ENCODE assay signal across 25 cellular contexts in the genomic region with DNA sequence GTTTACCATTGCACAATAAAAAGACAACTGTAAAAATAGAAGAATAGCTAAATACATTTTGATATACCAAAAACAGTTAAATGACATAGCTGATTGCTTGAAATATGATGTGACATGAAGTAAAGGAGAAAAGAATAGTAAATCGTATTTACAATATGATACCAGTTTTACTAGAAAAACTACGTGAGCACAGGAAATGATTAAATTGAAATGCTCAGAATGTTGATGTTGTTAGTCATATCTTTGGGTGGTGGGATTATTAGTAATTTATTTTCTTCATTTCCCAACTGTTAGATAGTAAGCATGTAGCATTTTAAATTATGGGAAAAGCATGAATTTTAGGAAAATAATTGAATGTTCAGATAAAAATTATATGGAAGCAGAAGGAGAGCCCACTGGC.
DNase-seq lines count a peak whose midpoint lies in the region; ATAC-seq and TF ChIP-seq lines count a peak whose summit lies in the region.
"Had no signal": no experiment of that assay in that cellular context is flagged by ENCODE, and none has a peak within 500 bp of the region (broad histone marks: within the 10 kb centered on the region; RNA-seq: fewer than 3 reads in every experiment).

No MANE protein-coding gene starts in this region.

- TF ChIP-seq CTCF in fibroblast of villous mesenchyme (IDR thresholded peaks at IDR 0.05; ENCODE audit: insufficient read depth, low read depth, low read length) (no peak), type B pancreatic cell (conservative IDR thresholded peaks at IDR 0.05) (no peak), uterus (IDR thresholded peaks at IDR 0.05) (no peak)

- no peak for ATAC-seq in activated CD8-positive, alpha-beta memory T cell treated with anti-CD3 and anti-CD28 coated beads, Interleukin-2, amount 10 ng/mL, durations not matched to agents 7 days and 5 days
- ATAC-seq: heart left ventricle, psoas muscle had no signal

- intact Hi-C loops in uterus (cut with DNase I; ENCODE audit: low total_unique reads): no loop called here

- peak overlapping the region; percentile 59 for H3K27ac Mint-ChIP-seq in activated CD8-positive, alpha-beta memory T cell treated with anti-CD3 and anti-CD28 coated beads, Interleukin-2, amount 10 ng/mL, durations not matched to agents 7 days and 5 days
- peak overlapping the region; percentile 42 for H3K27ac Mint-ChIP-seq in type B pancreatic cell
- H3K27ac Mint-ChIP-seq: activated CD4-positive, alpha-beta T cell treated with anti-CD3 and anti-CD28 coated beads, Interleukin-2, amount 10 ng/mL, durations not matched to agents 7 days and 5 days; activated naive CD4-positive, alpha-beta T cell treated with anti-CD3 and anti-CD28 coated beads, Interleukin-2, amount 50 U/mL, for 24 hours; B cell; dendritic cell treated with granulocyte-macrophage colony-stimulating factor and Interleukin-4, amounts not matched to agents 40 ng/mL and 50 ng/mL, for 4 days had no signal

- H3K4me3 ChIP-seq in SJSA1: no peak overlapping the region
- no peak overlapping the region for H3K4me3 ChIP-seq in fibroblast of villous mesenchyme (ENCODE audit: low read depth, low read length)
- H3K4me3 ChIP-seq in uterus: no peak overlapping the region
- H3K4me3 ChIP-seq: heart left ventricle, Peyer's patch, psoas muscle, upper lobe of left lung had no signal

- peaks cover 39% of the 10 kb centered on the region for H3K4me1 ChIP-seq in SJSA1 (replicated peaks)
- H3K4me1 ChIP-seq in uterus: no peaks in the 10 kb centered on the region
- H3K4me1 ChIP-seq: psoas muscle, upper lobe of left lung had no signal

- H3K27me3 ChIP-seq in SJSA1 (replicated peaks) (no peaks in the 10 kb centered on the region), uterus (no peaks in the 10 kb centered on the region)
- H3K27me3 ChIP-seq: heart left ventricle, Peyer's patch, upper lobe of left lung had no signal

- no peak overlapping the region for H3K4me3 Mint-ChIP-seq in activated CD8-positive, alpha-beta memory T cell treated with anti-CD3 and anti-CD28 coated beads, Interleukin-2, amount 10 ng/mL, durations not matched to agents 7 days and 5 days
- H3K4me3 Mint-ChIP-seq in type B pancreatic cell: peak overlapping the region; percentile 38
- H3K4me3 Mint-ChIP-seq: activated CD4-positive, alpha-beta T cell treated with anti-CD3 and anti-CD28 coated beads, Interleukin-2, amount 10 ng/mL, durations not matched to agents 7 days and 5 days; activated naive CD4-positive, alpha-beta T cell treated with anti-CD3 and anti-CD28 coated beads, Interleukin-2, amount 50 U/mL, for 24 hours; B cell; dendritic cell treated with granulocyte-macrophage colony-stimulating factor and Interleukin-4, amounts not matched to agents 40 ng/mL and 50 ng/mL, for 4 days; naive B cell had no signal

- H3K9me3 ChIP-seq in SJSA1 (replicated peaks): no peaks in the 10 kb centered on the region
- H3K9me3 ChIP-seq in uterus: no peaks in the 10 kb centered on the region
- H3K9me3 ChIP-seq: heart left ventricle, Peyer's patch, psoas muscle, upper lobe of left lung had no signal

- CTCF ChIA-PET in activated CD8-positive, alpha-beta memory T cell treated with anti-CD3 and anti-CD28 coated beads, Interleukin-2, amount 10 ng/mL, durations not matched to agents 7 days and 5 days (lab: Charles Lee): interaction anchor here (1.7 to 1.9 kb wide), 2 partner anchors 9 to 23 kb away, joined by 4 to 9 read pairs; no protein-coding TSS in a partner anchor

- no peak for DNase-seq in activated CD8-positive, alpha-beta memory T cell treated with anti-CD3 and anti-CD28 coated beads, Interleukin-2, amount 10 ng/mL, durations not matched to agents 7 days and 5 days
- no peak for DNase-seq in activated CD8-positive, alpha-beta memory T cell treated with anti-CD3 and anti-CD28 coated beads, Interleukin-2, amount 50 U/mL, for 4 hours
- no peak for DNase-seq in SJSA1 (ENCODE audit: low read depth in 1 of 2, low spot score in 2 of 2)
- DNase-seq in fibroblast of villous mesenchyme (ENCODE audit: low read depth): peak; percentile 28
- no peak for DNase-seq in type B pancreatic cell (ENCODE audit: extremely low spot score, unreplicated experiment)
- DNase-seq in uterus: no peak
- DNase-seq in stimulated activated naive CD4-positive, alpha-beta T cell treated with Interleukin-2 at 50 U/mL for 16 hours (lab: John Stamatoyannopoulos, UW): no peak
- no peak for DNase-seq in DMS153 (lab: John Stamatoyannopoulos, UW)
- DNase-seq: 8988T; activated CD4-positive, alpha-beta T cell treated with anti-CD3 and anti-CD28 coated beads, Interleukin-2, amount 10 ng/mL, durations not matched to agents 7 days and 5 days; DMS53; H7; heart left ventricle; KBM-7; mesendoderm; naive B cell; NCI-H1436; NCI-H524 treated with DMSO at 0.1 percent for 48 hours; Peyer's patch; psoas muscle; upper lobe of left lung; WERI-Rb-1 had no signal

- H3K27ac ChIP-seq in SJSA1: peak overlapping the region; percentile 33
- H3K27ac ChIP-seq in uterus: no peak overlapping the region
- H3K27ac ChIP-seq: heart left ventricle, Peyer's patch, psoas muscle, upper lobe of left lung, WERI-Rb-1 had no signal

- H3K27me3 Mint-ChIP-seq in activated CD8-positive, alpha-beta memory T cell treated with anti-CD3 and anti-CD28 coated beads, Interleukin-2, amount 10 ng/mL, durations not matched to agents 7 days and 5 days: no peaks in the 10 kb centered on the region
- no peaks in the 10 kb centered on the region for H3K27me3 Mint-ChIP-seq in type B pancreatic cell
- H3K27me3 Mint-ChIP-seq: activated CD4-positive, alpha-beta T cell treated with anti-CD3 and anti-CD28 coated beads, Interleukin-2, amount 10 ng/mL, durations not matched to agents 7 days and 5 days; activated naive CD4-positive, alpha-beta T cell treated with anti-CD3 and anti-CD28 coated beads, Interleukin-2, amount 50 U/mL, for 24 hours; B cell; dendritic cell treated with granulocyte-macrophage colony-stimulating factor and Interleukin-4, amounts not matched to agents 40 ng/mL and 50 ng/mL, for 4 days; naive B cell had no signal

- no peak for TF ChIP-seq POLR2A in uterus (IDR thresholded peaks at IDR 0.05)

- peaks cover 9% of the 10 kb centered on the region for H3K36me3 Mint-ChIP-seq in activated CD8-positive, alpha-beta memory T cell treated with anti-CD3 and anti-CD28 coated beads, Interleukin-2, amount 10 ng/mL, durations not matched to agents 7 days and 5 days
- peaks cover 3% of the 10 kb centered on the region for H3K36me3 Mint-ChIP-seq in type B pancreatic cell

- H3K4me1 Mint-ChIP-seq in activated CD8-positive, alpha-beta memory T cell treated with anti-CD3 and anti-CD28 coated beads, Interleukin-2, amount 10 ng/mL, durations not matched to agents 7 days and 5 days: peaks cover 84% of the 10 kb centered on the region
- peaks cover 17% of the 10 kb centered on the region for H3K4me1 Mint-ChIP-seq in type B pancreatic cell (ENCODE audit: unreplicated experiment)

- no peaks in the 10 kb centered on the region for H3K36me3 ChIP-seq in SJSA1
- H3K36me3 ChIP-seq in uterus: no peaks in the 10 kb centered on the region
- H3K36me3 ChIP-seq: heart left ventricle, Peyer's patch, upper lobe of left lung, WERI-Rb-1 had no signal

- H3K9me3 Mint-ChIP-seq in activated CD8-positive, alpha-beta memory T cell treated with anti-CD3 and anti-CD28 coated beads, Interleukin-2, amount 10 ng/mL, durations not matched to agents 7 days and 5 days (ENCODE audit: low read depth): no peaks in the 10 kb centered on the region
- H3K9me3 Mint-ChIP-seq in type B pancreatic cell: no peaks in the 10 kb centered on the region
- H3K9me3 Mint-ChIP-seq: activated naive CD4-positive, alpha-beta T cell treated with anti-CD3 and anti-CD28 coated beads, Interleukin-2, amount 50 U/mL, for 24 hours; dendritic cell treated with granulocyte-macrophage colony-stimulating factor and Interleukin-4, amounts not matched to agents 40 ng/mL and 50 ng/mL, for 4 days; naive B cell had no signal
